ENCODE assay signal across 2 cellular contexts in genomic region chr11:11448626-11449025, GRCh38.
TF ChIP-seq lines count a peak whose summit lies in the region.

No MANE protein-coding gene starts in this region.

TF ChIP-seq in IMR-90, 13 proteins besides CTCF, POLR2A, EP300 and RAD21:
- TF ChIP-seq CHD1 (IDR thresholded peaks at IDR 0.05; ENCODE audit: low read depth, low read length) = no peak

TF ChIP-seq in HepG2, 621 proteins besides CTCF, POLR2A, EP300 and RAD21:
- TF ChIP-seq ZNF17 (CRISPR knock-in tag; IDR thresholded peaks at IDR 0.05) (no peak), AKAP8 (CRISPR knock-in tag; IDR thresholded peaks at IDR 0.05) (no peak), GPN1 (CRISPR knock-in tag; IDR thresholded peaks at IDR 0.05; ENCODE audit: borderline replicate concordance) (no peak)
- TF ChIP-seq, protein P1, sequence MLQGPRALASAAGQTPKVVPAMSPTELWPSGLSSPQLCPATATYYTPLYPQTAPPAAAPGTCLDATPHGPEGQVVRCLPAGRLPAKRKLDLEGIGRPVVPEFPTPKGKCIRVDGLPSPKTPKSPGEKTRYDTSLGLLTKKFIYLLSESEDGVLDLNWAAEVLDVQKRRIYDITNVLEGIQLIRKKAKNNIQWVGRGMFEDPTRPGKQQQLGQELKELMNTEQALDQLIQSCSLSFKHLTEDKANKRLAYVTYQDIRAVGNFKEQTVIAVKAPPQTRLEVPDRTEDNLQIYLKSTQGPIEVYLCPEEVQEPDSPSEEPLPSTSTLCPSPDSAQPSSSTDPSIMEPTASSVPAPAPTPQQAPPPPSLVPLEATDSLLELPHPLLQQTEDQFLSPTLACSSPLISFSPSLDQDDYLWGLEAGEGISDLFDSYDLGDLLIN (CRISPR knock-in tag; IDR thresholded peaks at IDR 0.05; ENCODE audit: borderline replicate concordance) = no peak
